In the genomic region with DNA sequence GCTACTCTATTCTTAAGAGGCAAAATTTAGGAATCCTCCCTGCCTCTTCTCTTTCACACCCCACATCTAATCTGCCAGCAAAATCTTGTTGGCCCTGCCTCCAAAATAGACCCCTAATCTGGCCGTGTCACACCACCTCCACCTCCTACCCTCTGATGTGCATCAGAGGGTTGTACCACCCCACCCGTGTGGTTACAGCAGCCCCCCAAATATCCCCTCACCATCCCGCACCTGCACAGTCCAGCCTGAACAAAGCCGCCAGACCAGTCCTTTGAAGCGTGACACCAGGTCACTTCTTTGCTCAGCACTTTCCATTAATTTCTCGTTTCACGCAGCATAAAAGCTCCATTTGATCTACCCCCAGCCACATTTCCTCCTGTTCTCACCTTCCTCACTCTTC, we compare ENCODE assay signal across 2 cellular contexts.
TF ChIP-seq lines count a peak whose summit lies in the region.

No MANE protein-coding gene starts in this region.

TF ChIP-seq in SK-N-SH, 30 proteins besides CTCF, POLR2A, EP300 and RAD21 (continued from another document):
- TF ChIP-seq EZH2phosphoT487 (IDR thresholded peaks at IDR 0.05; ENCODE audit: borderline replicate concordance, low read depth) (no peak), POLR2AphosphoS5 (IDR thresholded peaks at IDR 0.05; ENCODE audit: low read depth, low read length) (no peak), RXRA (IDR thresholded peaks at IDR 0.05; ENCODE audit: borderline replicate concordance, low read depth) (no peak), GABPA (IDR thresholded peaks at IDR 0.05; ENCODE audit: low read depth) (no peak), NRF1 (IDR thresholded peaks at IDR 0.05; ENCODE audit: low read depth, low read length) (no peak), REST (IDR thresholded peaks at IDR 0.05; ENCODE audit: low read depth, low read length) (no peak), GATA2 (CRISPR knock-in tag; IDR thresholded peaks at IDR 0.05) (no peak), TEAD4 (IDR thresholded peaks at IDR 0.05; ENCODE audit: borderline replicate concordance, insufficient read depth) (no peak), MXI1 (IDR thresholded peaks at IDR 0.05; ENCODE audit: low read depth, low read length) (no peak), FOSL2 (IDR thresholded peaks at IDR 0.05; ENCODE audit: borderline replicate concordance, low read depth) (no peak), TAF1 (IDR thresholded peaks at IDR 0.05; ENCODE audit: borderline replicate concordance, low read depth, low read length) (no peak)
- TF ChIP-seq, protein P1, sequence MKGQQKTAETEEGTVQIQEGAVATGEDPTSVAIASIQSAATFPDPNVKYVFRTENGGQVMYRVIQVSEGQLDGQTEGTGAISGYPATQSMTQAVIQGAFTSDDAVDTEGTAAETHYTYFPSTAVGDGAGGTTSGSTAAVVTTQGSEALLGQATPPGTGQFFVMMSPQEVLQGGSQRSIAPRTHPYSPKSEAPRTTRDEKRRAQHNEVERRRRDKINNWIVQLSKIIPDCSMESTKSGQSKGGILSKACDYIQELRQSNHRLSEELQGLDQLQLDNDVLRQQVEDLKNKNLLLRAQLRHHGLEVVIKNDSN (IDR thresholded peaks at IDR 0.05; ENCODE audit: borderline replicate concordance, low read depth), result no peak

TF ChIP-seq in SK-N-SH treated with all-trans-retinoic acid at 6 μM for 48 hours, 23 proteins besides CTCF, POLR2A, EP300 and RAD21 (continued from another document):
- TF ChIP-seq, protein P2, sequence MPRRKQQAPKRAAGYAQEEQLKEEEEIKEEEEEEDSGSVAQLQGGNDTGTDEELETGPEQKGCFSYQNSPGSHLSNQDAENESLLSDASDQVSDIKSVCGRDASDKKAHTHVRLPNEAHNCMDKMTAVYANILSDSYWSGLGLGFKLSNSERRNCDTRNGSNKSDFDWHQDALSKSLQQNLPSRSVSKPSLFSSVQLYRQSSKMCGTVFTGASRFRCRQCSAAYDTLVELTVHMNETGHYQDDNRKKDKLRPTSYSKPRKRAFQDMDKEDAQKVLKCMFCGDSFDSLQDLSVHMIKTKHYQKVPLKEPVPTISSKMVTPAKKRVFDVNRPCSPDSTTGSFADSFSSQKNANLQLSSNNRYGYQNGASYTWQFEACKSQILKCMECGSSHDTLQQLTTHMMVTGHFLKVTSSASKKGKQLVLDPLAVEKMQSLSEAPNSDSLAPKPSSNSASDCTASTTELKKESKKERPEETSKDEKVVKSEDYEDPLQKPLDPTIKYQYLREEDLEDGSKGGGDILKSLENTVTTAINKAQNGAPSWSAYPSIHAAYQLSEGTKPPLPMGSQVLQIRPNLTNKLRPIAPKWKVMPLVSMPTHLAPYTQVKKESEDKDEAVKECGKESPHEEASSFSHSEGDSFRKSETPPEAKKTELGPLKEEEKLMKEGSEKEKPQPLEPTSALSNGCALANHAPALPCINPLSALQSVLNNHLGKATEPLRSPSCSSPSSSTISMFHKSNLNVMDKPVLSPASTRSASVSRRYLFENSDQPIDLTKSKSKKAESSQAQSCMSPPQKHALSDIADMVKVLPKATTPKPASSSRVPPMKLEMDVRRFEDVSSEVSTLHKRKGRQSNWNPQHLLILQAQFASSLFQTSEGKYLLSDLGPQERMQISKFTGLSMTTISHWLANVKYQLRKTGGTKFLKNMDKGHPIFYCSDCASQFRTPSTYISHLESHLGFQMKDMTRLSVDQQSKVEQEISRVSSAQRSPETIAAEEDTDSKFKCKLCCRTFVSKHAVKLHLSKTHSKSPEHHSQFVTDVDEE (CRISPR knock-in tag; IDR thresholded peaks at IDR 0.05), result no peak
- no peak for TF ChIP-seq ARNTL (CRISPR knock-in tag; IDR thresholded peaks at IDR 0.05; ENCODE audit: borderline replicate concordance, low read depth)
- TF ChIP-seq ZNF565 (CRISPR knock-in tag; conservative IDR thresholded peaks at IDR 0.05; ENCODE audit: low read depth), result no peak
- TF ChIP-seq ZC3H10 (CRISPR knock-in tag; IDR thresholded peaks at IDR 0.05), result no peak
- no peak for TF ChIP-seq TOX (CRISPR knock-in tag; IDR thresholded peaks at IDR 0.05; ENCODE audit: borderline replicate concordance)
- no peak for TF ChIP-seq ESRRG (CRISPR knock-in tag; IDR thresholded peaks at IDR 0.05)
- no peak for TF ChIP-seq RARB (CRISPR knock-in tag; IDR thresholded peaks at IDR 0.05)
- TF ChIP-seq ZFP30 (CRISPR knock-in tag; IDR thresholded peaks at IDR 0.05), result no peak
- TF ChIP-seq PPARA (CRISPR knock-in tag; IDR thresholded peaks at IDR 0.05; ENCODE audit: borderline replicate concordance), result no peak
- TF ChIP-seq, protein P3, sequence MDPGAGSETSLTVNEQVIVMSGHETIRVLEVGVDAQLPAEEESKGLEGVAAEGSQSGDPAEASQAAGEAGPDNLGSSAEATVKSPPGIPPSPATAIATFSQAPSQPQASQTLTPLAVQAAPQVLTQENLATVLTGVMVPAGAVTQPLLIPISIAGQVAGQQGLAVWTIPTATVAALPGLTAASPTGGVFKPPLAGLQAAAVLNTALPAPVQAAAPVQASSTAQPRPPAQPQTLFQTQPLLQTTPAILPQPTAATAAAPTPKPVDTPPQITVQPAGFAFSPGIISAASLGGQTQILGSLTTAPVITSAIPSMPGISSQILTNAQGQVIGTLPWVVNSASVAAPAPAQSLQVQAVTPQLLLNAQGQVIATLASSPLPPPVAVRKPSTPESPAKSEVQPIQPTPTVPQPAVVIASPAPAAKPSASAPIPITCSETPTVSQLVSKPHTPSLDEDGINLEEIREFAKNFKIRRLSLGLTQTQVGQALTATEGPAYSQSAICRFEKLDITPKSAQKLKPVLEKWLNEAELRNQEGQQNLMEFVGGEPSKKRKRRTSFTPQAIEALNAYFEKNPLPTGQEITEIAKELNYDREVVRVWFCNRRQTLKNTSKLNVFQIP (CRISPR knock-in tag; IDR thresholded peaks at IDR 0.05; ENCODE audit: borderline replicate concordance, low read depth), result no peak
